Comparison of ENCODE assay signal across 11 cellular contexts in the genomic region with DNA sequence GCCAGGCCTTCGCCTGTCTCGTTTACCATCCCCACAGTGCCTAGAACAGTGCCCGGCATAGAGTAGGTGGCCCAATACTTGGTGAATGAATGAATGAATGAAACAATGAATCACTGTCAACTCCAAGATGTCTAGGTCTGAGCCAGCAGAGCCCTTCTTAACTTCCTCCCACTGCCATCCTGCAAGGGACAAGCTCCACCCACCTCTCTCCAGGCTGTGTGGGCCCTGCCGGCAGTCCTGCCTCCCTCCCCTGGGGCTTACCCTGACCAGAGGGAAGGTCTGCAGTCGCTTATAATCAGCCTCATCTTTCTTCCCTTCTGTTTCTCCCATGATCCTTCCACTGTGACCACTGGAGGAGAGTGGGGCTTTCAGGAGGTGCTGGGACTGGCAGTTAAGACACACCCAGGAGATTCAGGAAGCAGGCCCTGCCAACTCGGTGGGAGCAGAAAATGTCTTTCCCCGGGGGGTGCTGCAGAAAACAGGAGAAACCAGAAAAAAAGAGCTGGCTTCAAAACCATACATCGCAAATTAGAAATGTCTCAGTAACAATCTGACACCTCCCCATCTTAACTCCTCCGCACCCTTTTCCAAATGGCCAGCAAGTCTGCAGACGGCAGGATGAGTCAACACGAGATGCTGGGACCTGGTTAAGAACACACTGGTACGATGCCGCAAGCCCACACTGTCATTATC. TPM values are rescaled to one million over a fixed set of nuclear protein-coding genes. Genes with fewer than 3 reads are reported as not detected.
DNase-seq lines count a peak whose midpoint lies in the region; ATAC-seq and TF ChIP-seq lines count a peak whose summit lies in the region.
"Had no signal": no experiment of that assay in that cellular context is flagged by ENCODE, and none has a peak within 500 bp of the region (broad histone marks: within the 10 kb centered on the region; RNA-seq: fewer than 3 reads in every experiment).

No MANE protein-coding gene starts in this region.

- ATAC-seq in SK-N-SH treated with all-trans-retinoic acid at 6 μM for 48 hours (peak; percentile 51; the same call in 1 of the 3 replicates), GM18870 (IDR thresholded peaks at IDR 0.05; ENCODE audit: unreplicated experiment) (no peak), GM18511 (IDR thresholded peaks at IDR 0.05; ENCODE audit: unreplicated experiment) (no peak)

- H3K4me1 ChIP-seq in mammary epithelial cell (ENCODE audit: insufficient read depth, low read length), result peaks cover 14% of the 10 kb centered on the region

- POLR2A ChIA-PET in MCF 10A (lab: Yijun Ruan, JAX), result interaction anchor here (1.0 kb wide), 1 partner anchor 39 kb away, joined by 4 read pairs; no protein-coding TSS in a partner anchor

- peak overlapping the region; percentile 11 for H3K4me2 ChIP-seq in mammary epithelial cell (ENCODE audit: insufficient read depth, low read depth, low read length)

- in situ Hi-C loops in mammary epithelial cell (cut with MboI; ENCODE audit: low sequenced_read_pairs in 2 of 2), result no loop called here

- H3K9me3 ChIP-seq in mammary epithelial cell (replicated peaks; ENCODE audit: insufficient read depth, low read length), result no peaks in the 10 kb centered on the region
- H3K9me3 ChIP-seq: ovary had no signal

- peak overlapping the region; percentile 61 for H2AFZ ChIP-seq in mammary epithelial cell (ENCODE audit: low read depth, low read length)

- dilution Hi-C loops in mammary epithelial cell (cut with HindIII; ENCODE audit: low sequenced_read_pairs), result no loop called here

- intact Hi-C loops in mammary epithelial cell (cut with micrococcal nuclease) (no loop called here), MCF 10A (cut with micrococcal nuclease) (no loop called here)

- no peaks in the 10 kb centered on the region for H3K27me3 Mint-ChIP-seq in MCF 10A (ENCODE audit: insufficient read depth, unreplicated experiment)

- no peak overlapping the region for H3K27ac ChIP-seq in mammary epithelial cell (ENCODE audit: insufficient read depth, low read depth, low read length)
- H3K27ac ChIP-seq: ovary had no signal

- H3K36me3 Mint-ChIP-seq in MCF 10A (ENCODE audit: insufficient read depth, unreplicated experiment), result peaks cover 18% of the 10 kb centered on the region

- no peak overlapping the region for H3K4me3 Mint-ChIP-seq in MCF 10A (ENCODE audit: unreplicated experiment)

- CTCF ChIA-PET in mammary epithelial cell (lab: Charles Lee; ENCODE audit: low non-redundant PET), result interaction anchor here (0.6 to 0.7 kb wide), 2 partner anchors 19 to 71 kb away, joined by 3 to 4 read pairs; no protein-coding TSS in a partner anchor
- CTCF ChIA-PET in MCF 10A (lab: Yijun Ruan, JAX), result interaction anchor here (0.6 kb wide), 1 partner anchor 925 kb away, joined by 4 read pairs; no protein-coding TSS in a partner anchor

- no peak overlapping the region for H3K4me3 ChIP-seq in mammary epithelial cell (replicated peaks in 1 of 3; ENCODE audit: insufficient read depth in 1 of 3, low read depth in 2 of 3, low read length in 3 of 3)
- H3K4me3 ChIP-seq: ovary had no signal

- H3K79me2 ChIP-seq in mammary epithelial cell (ENCODE audit: insufficient read depth, low read length), result no peaks in the 10 kb centered on the region

- H3K9me3 Mint-ChIP-seq in MCF 10A (ENCODE audit: unreplicated experiment), result no peaks in the 10 kb centered on the region

- BruUV-seq in mammary epithelial cell (replicated peaks; lab: Mats Ljungman, UMichigan) (no TSS peak), MCF 10A (replicated peaks; lab: Mats Ljungman, UMichigan) (no TSS peak)

- no peak overlapping the region for H3K9ac ChIP-seq in mammary epithelial cell (ENCODE audit: insufficient read depth, low read length)

- H3K36me3 ChIP-seq in mammary epithelial cell (ENCODE audit: insufficient read depth, low read length), result no peaks in the 10 kb centered on the region
- H3K36me3 ChIP-seq: ovary had no signal

- 27% methylated on average over 13 of the region's 13 CpGs for WGBS in mammary epithelial cell (ENCODE audit: low coverage, missing lambda C conversion rate)

- H3K27ac Mint-ChIP-seq in MCF 10A (ENCODE audit: low read depth, unreplicated experiment), result no peak overlapping the region

- TF ChIP-seq CTCF in mammary epithelial cell (conservative IDR thresholded peaks at IDR 0.05 in 1 of 2, IDR thresholded peaks at IDR 0.05 in 1 of 2; ENCODE audit: extremely low read depth in 1 of 2, insufficient read depth in 1 of 2, low read depth in 1 of 2, low read length in 2 of 2) (no peak), MCF 10A (IDR thresholded peaks at IDR 0.05; ENCODE audit: unreplicated experiment) (no peak)

- H3K4me1 Mint-ChIP-seq in MCF 10A (ENCODE audit: insufficient read depth, unreplicated experiment), result no peaks in the 10 kb centered on the region

- H3K27me3 ChIP-seq in mammary epithelial cell (ENCODE audit: insufficient read depth, low read length), result no peaks in the 10 kb centered on the region
- H3K27me3 ChIP-seq: ovary had no signal

- DNase-seq in mammary epithelial cell, result peak; percentile 66
- DNase-seq in MCF 10A (ENCODE audit: unreplicated experiment), result no peak
- DNase-seq in fibroblast of peridontal ligament (ENCODE audit: extremely low read depth), result peak; percentile 59
- peak; percentile 61 for DNase-seq in stromal cell of bone marrow (ENCODE audit: low read depth)
- no peak for DNase-seq in RKO (ENCODE audit: low spot score)
- DNase-seq: NCI-H1694 treated with DMSO at 0.1 percent for 48 hours, ovary, SHP77 had no signal

- H4K20me1 ChIP-seq in mammary epithelial cell (ENCODE audit: insufficient read depth, low read length), result no peaks in the 10 kb centered on the region

TF ChIP-seq in SK-N-SH treated with all-trans-retinoic acid at 6 μM for 48 hours, 23 proteins besides CTCF, POLR2A, EP300 and RAD21:
- TF ChIP-seq ISL1 (CRISPR knock-in tag; IDR thresholded peaks at IDR 0.05), result no peak
- no peak for TF ChIP-seq SNAI2 (CRISPR knock-in tag; IDR thresholded peaks at IDR 0.05)
- no peak for TF ChIP-seq BACH2 (CRISPR knock-in tag; IDR thresholded peaks at IDR 0.05; ENCODE audit: borderline replicate concordance)
TF ChIP-seq in SK-N-SH treated with all-trans-retinoic acid at 6 μM for 48 hours: peak in this region for 0.

RNA-seq across cellular contexts. Expression of gene DNAL4, which starts 11.4 kb away (rescaled TPM):
- total RNA-seq in mammary epithelial cell, result 10 to 100 TPM; 12.6 to 13.5 TPM
- 11.4 TPM for polyA plus RNA-seq in mammary epithelial cell
- 3.4 TPM for polyA minus RNA-seq in mammary epithelial cell
- 18.3 and 30.3 TPM in 2 replicates for total RNA-seq in MCF 10A (2022)

RNA-seq across cellular contexts. Expression of gene SUN2, which starts 26.8 kb away (rescaled TPM):
- total RNA-seq in mammary epithelial cell (100 to 1,000 TPM in 1 of 2 donors, 10 to 100 TPM in 1; 70.3 to 106 TPM), MCF 10A (2022) (51.9 and 66.8 TPM in 2 replicates)
- 39.1 TPM for polyA plus RNA-seq in mammary epithelial cell
- polyA minus RNA-seq in mammary epithelial cell, result 142 TPM

Comparison
In these comparisons a context has a peak if more than half of its experiments do, and no peak if none do; other contexts are left out.
1. DNase-seq: peak in mammary epithelial cell (single experiment), fibroblast of peridontal ligament (single experiment) and stromal cell of bone marrow (single experiment); none in MCF 10A (single experiment) and RKO (single experiment).